In genomic region chr10:129658673-129659072, GRCh38 we compare ENCODE assay signal across 12 cellular contexts.
DNase-seq lines count a peak whose midpoint lies in the region; ATAC-seq and TF ChIP-seq lines count a peak whose summit lies in the region.
"Had no signal": no experiment of that assay in that cellular context is flagged by ENCODE, and none has a peak within 500 bp of the region (broad histone marks: within the 10 kb centered on the region; RNA-seq: fewer than 3 reads in every experiment).

No MANE protein-coding gene starts in this region.

- no peak overlapping the region for H2BK15ac ChIP-seq in neuronal stem cell (ENCODE audit: low read length)

- H3K27me3 ChIP-seq in neuronal stem cell (ENCODE audit: control insufficient read depth in 3 of 3, insufficient read depth in 3 of 3, low read depth in 1 of 3, low read length in 3 of 3): no peaks in the 10 kb centered on the region

- H2AK5ac ChIP-seq in neuronal stem cell (ENCODE audit: low read depth, low read length): no peak overlapping the region

- no peak overlapping the region for H2AFZ ChIP-seq in neuronal stem cell (ENCODE audit: low read length)

- peaks cover 0 to 10% of the 10 kb centered on the region in 2 donors for H3K4me1 ChIP-seq in neuronal stem cell (ENCODE audit: control insufficient read depth in 2 of 2, insufficient read depth in 1 of 2, low read depth in 1 of 2, low read length in 2 of 2)

- ATAC-seq in left colon: no peak
- ATAC-seq: activated T-cell treated with anti-CD3 and anti-CD28 coated beads, Interleukin-2, amount 50 U/mL, for 72 hours had no signal

- H3K36me3 ChIP-seq in neuronal stem cell (replicated peaks in 1 of 2; ENCODE audit: control insufficient read depth in 2 of 2, insufficient read depth in 2 of 2, low read length in 2 of 2): no peaks in the 10 kb centered on the region

- no peak overlapping the region for H3K23ac ChIP-seq in neuronal stem cell (ENCODE audit: low read depth, low read length, poor library complexity)

- no peak overlapping the region for H4K91ac ChIP-seq in neuronal stem cell (ENCODE audit: low read depth, low read length, poor library complexity)

- no peak overlapping the region for H4K8ac ChIP-seq in neuronal stem cell (ENCODE audit: low read depth, low read length)

- H3K14ac ChIP-seq in neuronal stem cell (ENCODE audit: low read length): no peak overlapping the region

- TF ChIP-seq CTCF in 22Rv1 (IDR thresholded peaks at IDR 0.05) (peak; percentile 58), GM10248 (IDR thresholded peaks at IDR 0.05; ENCODE audit: control extremely low read depth, extremely low read depth, low read depth, missing control alignments) (peak; percentile 35), epithelial cell of esophagus (IDR thresholded peaks at IDR 0.05; ENCODE audit: insufficient read depth, low read depth, low read length, missing control alignments) (peak; percentile 11)

- intact Hi-C loops in left colon (cut with DNase I, micrococcal nuclease): no loop called here

- H3K4me3 ChIP-seq in epithelial cell of esophagus (ENCODE audit: low read length) (no peak overlapping the region), neuronal stem cell (ENCODE audit: low read length in 2 of 2) (no peak overlapping the region)

- CTCF ChIA-PET in GM10248 (lab: Yijun Ruan, JAX): interaction anchor here (0.8 to 2.2 kb wide), 5 partner anchors 10 to 627 kb away, joined by 3 to 17 read pairs (median 4); no protein-coding TSS in a partner anchor

- WGBS in neuronal stem cell (ENCODE audit: extremely low coverage in 2 of 2, insufficient read length in 2 of 2, insufficient replicate concordance in 1 of 2), 2 donors: no CpG with 5 or more reads among the region's 6 CpGs

- no peak overlapping the region for H2BK120ac ChIP-seq in neuronal stem cell (ENCODE audit: low read depth, low read length)

- POLR2A ChIA-PET in GM10248 (lab: Yijun Ruan, JAX): no interaction called here

- no peak overlapping the region for H3K4me2 ChIP-seq in neuronal stem cell (ENCODE audit: insufficient read depth, low read length, poor library complexity, severe bottlenecking)

- no peak overlapping the region for H3K18ac ChIP-seq in neuronal stem cell (ENCODE audit: low read length)

- peaks cover 0 to 1% of the 10 kb centered on the region in 2 donors for H3K9me3 ChIP-seq in neuronal stem cell (replicated peaks in 1 of 2; ENCODE audit: control insufficient read depth in 2 of 2, insufficient read depth in 1 of 2, low read depth in 1 of 2, low read length in 2 of 2)

- H3K79me1 ChIP-seq in neuronal stem cell (ENCODE audit: low read depth, low read length): no peaks in the 10 kb centered on the region

- H2BK5ac ChIP-seq in neuronal stem cell (ENCODE audit: low read length): no peak overlapping the region

- no peak overlapping the region for H3K27ac ChIP-seq in 22Rv1
- no peak overlapping the region for H3K27ac ChIP-seq in neuronal stem cell (replicated peaks; ENCODE audit: low read length)

- H3K9ac ChIP-seq in neuronal stem cell (ENCODE audit: low read depth, low read length, poor library complexity): no peak overlapping the region

- H2BK12ac ChIP-seq in neuronal stem cell (ENCODE audit: low read length): no peak overlapping the region

- no peak for DNase-seq in GM10248 (ENCODE audit: extremely low spot score)
- peak; percentile 6 for DNase-seq in Kasumi-1 (lab: John Stamatoyannopoulos, UW)
- no peak for DNase-seq in epithelial cell of esophagus (ENCODE audit: low read depth)
- no peak for DNase-seq in activated T-cell treated with anti-CD3 and anti-CD28 coated beads for 4 hours
- DNase-seq in left colon: no peak
- no peak for DNase-seq in GOT3 (lab: John Stamatoyannopoulos, UW)
- DNase-seq in neuronal stem cell (ENCODE audit: low spot score): no peak
- DNase-seq: activated T-cell treated with anti-CD3 and anti-CD28 coated beads, Interleukin-2, amount 50 U/mL, for 72 hours; CD8-positive, alpha-beta memory T cell; central memory CD4-positive, alpha-beta T cell; foreskin fibroblast had no signal

- H3K4ac ChIP-seq in neuronal stem cell (ENCODE audit: low read length): no peak overlapping the region

Comparison
In these comparisons a context has a peak if more than half of its experiments do, and no peak if none do; other contexts are left out.
1. DNase-seq: peak in Kasumi-1 (2 of 2); none in GM10248 (single experiment), epithelial cell of esophagus (single experiment), activated T-cell treated with anti-CD3 and anti-CD28 coated beads for 4 hours (single experiment), left colon (0 of 2), GOT3 (single experiment) and neuronal stem cell (single experiment).
2. Peak in every context shown above with its lines, with median percentiles within 50 percentile points of each other: CTCF ChIP-seq.